Comparison of ENCODE assay signal across 2 cellular contexts in the genomic region with DNA sequence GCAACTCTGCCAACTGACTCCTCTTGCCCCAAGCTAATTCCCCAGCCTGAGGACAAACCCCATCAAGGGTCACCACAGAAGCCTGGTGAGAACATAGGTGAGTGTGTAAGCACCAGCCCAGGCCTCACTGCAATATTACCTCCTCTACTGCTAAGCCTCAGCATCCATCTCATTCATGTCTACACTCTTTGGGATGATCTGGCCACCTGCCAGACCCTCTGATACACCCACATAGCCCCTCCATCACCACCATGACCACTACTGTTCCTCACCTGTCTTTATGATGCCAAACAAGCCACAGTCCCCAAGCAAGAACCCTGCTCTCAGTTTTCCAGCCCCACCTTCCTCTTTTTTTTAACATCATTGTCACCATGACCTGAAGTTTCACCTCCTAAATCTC.
TF ChIP-seq lines count a peak whose summit lies in the region.

No MANE protein-coding gene starts in this region.

TF ChIP-seq in SK-N-SH, 30 proteins besides CTCF, POLR2A, EP300 and RAD21:
- TF ChIP-seq REST (IDR thresholded peaks at IDR 0.05; ENCODE audit: low read depth, low read length) (no peak), GATA2 (CRISPR knock-in tag; IDR thresholded peaks at IDR 0.05) (no peak), FOSL2 (IDR thresholded peaks at IDR 0.05; ENCODE audit: borderline replicate concordance, low read depth) (no peak), FOXJ3 (CRISPR knock-in tag; IDR thresholded peaks at IDR 0.05) (no peak), ELF1 (IDR thresholded peaks at IDR 0.05) (no peak), RCOR1 (IDR thresholded peaks at IDR 0.05; ENCODE audit: low read length) (no peak), RXRA (IDR thresholded peaks at IDR 0.05; ENCODE audit: borderline replicate concordance, low read depth) (no peak), RFX5 (IDR thresholded peaks at IDR 0.05; ENCODE audit: low read length) (no peak), USF2 (IDR thresholded peaks at IDR 0.05; ENCODE audit: borderline replicate concordance, low read depth, low read length) (no peak), TCF12 (IDR thresholded peaks at IDR 0.05) (no peak)
- TF ChIP-seq, protein P1, sequence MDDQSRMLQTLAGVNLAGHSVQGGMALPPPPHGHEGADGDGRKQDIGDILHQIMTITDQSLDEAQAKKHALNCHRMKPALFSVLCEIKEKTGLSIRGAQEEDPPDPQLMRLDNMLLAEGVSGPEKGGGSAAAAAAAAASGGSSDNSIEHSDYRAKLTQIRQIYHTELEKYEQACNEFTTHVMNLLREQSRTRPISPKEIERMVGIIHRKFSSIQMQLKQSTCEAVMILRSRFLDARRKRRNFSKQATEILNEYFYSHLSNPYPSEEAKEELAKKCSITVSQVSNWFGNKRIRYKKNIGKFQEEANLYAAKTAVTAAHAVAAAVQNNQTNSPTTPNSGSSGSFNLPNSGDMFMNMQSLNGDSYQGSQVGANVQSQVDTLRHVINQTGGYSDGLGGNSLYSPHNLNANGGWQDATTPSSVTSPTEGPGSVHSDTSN (IDR thresholded peaks at IDR 0.05): no peak
- TF ChIP-seq, protein P2, sequence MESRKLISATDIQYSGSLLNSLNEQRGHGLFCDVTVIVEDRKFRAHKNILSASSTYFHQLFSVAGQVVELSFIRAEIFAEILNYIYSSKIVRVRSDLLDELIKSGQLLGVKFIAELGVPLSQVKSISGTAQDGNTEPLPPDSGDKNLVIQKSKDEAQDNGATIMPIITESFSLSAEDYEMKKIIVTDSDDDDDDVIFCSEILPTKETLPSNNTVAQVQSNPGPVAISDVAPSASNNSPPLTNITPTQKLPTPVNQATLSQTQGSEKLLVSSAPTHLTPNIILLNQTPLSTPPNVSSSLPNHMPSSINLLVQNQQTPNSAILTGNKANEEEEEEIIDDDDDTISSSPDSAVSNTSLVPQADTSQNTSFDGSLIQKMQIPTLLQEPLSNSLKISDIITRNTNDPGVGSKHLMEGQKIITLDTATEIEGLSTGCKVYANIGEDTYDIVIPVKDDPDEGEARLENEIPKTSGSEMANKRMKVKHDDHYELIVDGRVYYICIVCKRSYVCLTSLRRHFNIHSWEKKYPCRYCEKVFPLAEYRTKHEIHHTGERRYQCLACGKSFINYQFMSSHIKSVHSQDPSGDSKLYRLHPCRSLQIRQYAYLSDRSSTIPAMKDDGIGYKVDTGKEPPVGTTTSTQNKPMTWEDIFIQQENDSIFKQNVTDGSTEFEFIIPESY (IDR thresholded peaks at IDR 0.05; ENCODE audit: borderline replicate concordance, low read depth): no peak

TF ChIP-seq in SK-N-SH treated with all-trans-retinoic acid at 6 μM for 48 hours, 23 proteins besides CTCF, POLR2A, EP300 and RAD21 (continued from another document):
- TF ChIP-seq TSHZ2 (CRISPR knock-in tag; IDR thresholded peaks at IDR 0.05) (no peak), OSR1 (CRISPR knock-in tag; IDR thresholded peaks at IDR 0.05) (no peak)
TF ChIP-seq in SK-N-SH treated with all-trans-retinoic acid at 6 μM for 48 hours: peak in this region for 0.
